In genomic region chr20:33359399-33360261, GRCh38 we compare ENCODE assay signal across 15 cellular contexts.
"Had no signal": no experiment of that assay in that cellular context is flagged by ENCODE, and none has a peak within 500 bp of the region (broad histone marks: within the 10 kb centered on the region; RNA-seq: fewer than 3 reads in every experiment).

No MANE protein-coding gene starts in this region.

- H3K27ac ChIP-seq: gastrocnemius medialis, spleen had no signal

- H3K4me3 Mint-ChIP-seq: activated CD4-positive, alpha-beta T cell treated with anti-CD3 and anti-CD28 coated beads, Interleukin-2, amount 10 ng/mL, durations not matched to agents 7 days and 5 days; activated naive CD8-positive, alpha-beta T cell; naive B cell; stimulated activated naive B cell treated with anti-CD40 and anti-IgM and Interleukin-4, amounts not matched to agents 10 μg/mL and 1 μg/mL and 100 μg/mL, for 72 hours; T-helper 17 cell had no signal

- H3K9me3 ChIP-seq: gastrocnemius medialis, spleen had no signal

- H3K4me3 ChIP-seq: gastrocnemius medialis, spleen had no signal

- H3K4me1 Mint-ChIP-seq: activated CD4-positive, alpha-beta T cell treated with anti-CD3 and anti-CD28 coated beads, Interleukin-2, amount 10 ng/mL, durations not matched to agents 7 days and 5 days; naive B cell; stimulated activated naive B cell treated with anti-CD40 and anti-IgM and Interleukin-4, amounts not matched to agents 10 μg/mL and 1 μg/mL and 100 μg/mL, for 72 hours; T-helper 17 cell had no signal

- DNase-seq: activated CD4-positive, alpha-beta T cell treated with anti-CD3 and anti-CD28 coated beads, Interleukin-2, amount 10 ng/mL, durations not matched to agents 7 days and 5 days; activated CD4-positive, CD25-positive, alpha-beta regulatory T cell; activated gamma-delta T cell; activated T-cell treated with anti-CD3 and anti-CD28 coated beads, Interleukin-2, amount 50 U/mL, for 1 hour; anterior cingulate cortex; gastrocnemius medialis; midbrain; naive B cell; spleen; stimulated activated CD4-positive, alpha-beta T cell treated with anti-CD3 and anti-CD28 coated beads, Interleukin-1b, Interleukin-23, amount 100 ng/mL, for 48 hours; stimulated activated naive B cell treated with anti-CD40 and anti-IgM and Interleukin-4, amounts not matched to agents 10 μg/mL and 1 μg/mL and 100 μg/mL, for 72 hours; substantia nigra; T-helper 17 cell had no signal

- H3K27ac Mint-ChIP-seq: activated CD4-positive, alpha-beta T cell treated with anti-CD3 and anti-CD28 coated beads, Interleukin-2, amount 10 ng/mL, durations not matched to agents 7 days and 5 days; activated naive CD8-positive, alpha-beta T cell; T-helper 17 cell had no signal

- H3K4me1 ChIP-seq: gastrocnemius medialis, spleen had no signal

- H3K9me3 Mint-ChIP-seq: activated CD4-positive, alpha-beta T cell treated with anti-CD3 and anti-CD28 coated beads, Interleukin-2, amount 10 ng/mL, durations not matched to agents 7 days and 5 days; naive B cell; stimulated activated naive B cell treated with anti-CD40 and anti-IgM and Interleukin-4, amounts not matched to agents 10 μg/mL and 1 μg/mL and 100 μg/mL, for 72 hours had no signal

- H3K27me3 ChIP-seq: gastrocnemius medialis, spleen had no signal

- H3K27me3 Mint-ChIP-seq: activated CD4-positive, alpha-beta T cell treated with anti-CD3 and anti-CD28 coated beads, Interleukin-2, amount 10 ng/mL, durations not matched to agents 7 days and 5 days; activated naive CD8-positive, alpha-beta T cell; naive B cell; stimulated activated naive B cell treated with anti-CD40 and anti-IgM and Interleukin-4, amounts not matched to agents 10 μg/mL and 1 μg/mL and 100 μg/mL, for 72 hours; T-helper 17 cell had no signal

- ATAC-seq: gastrocnemius medialis; sciatic nerve; stimulated activated naive B cell treated with anti-CD40 and anti-IgM and Interleukin-4, amounts not matched to agents 10 μg/mL and 1 μg/mL and 100 μg/mL, for 72 hours; T-helper 17 cell had no signal
